8 cellular contexts compared by ENCODE assay signal in the genomic region with DNA sequence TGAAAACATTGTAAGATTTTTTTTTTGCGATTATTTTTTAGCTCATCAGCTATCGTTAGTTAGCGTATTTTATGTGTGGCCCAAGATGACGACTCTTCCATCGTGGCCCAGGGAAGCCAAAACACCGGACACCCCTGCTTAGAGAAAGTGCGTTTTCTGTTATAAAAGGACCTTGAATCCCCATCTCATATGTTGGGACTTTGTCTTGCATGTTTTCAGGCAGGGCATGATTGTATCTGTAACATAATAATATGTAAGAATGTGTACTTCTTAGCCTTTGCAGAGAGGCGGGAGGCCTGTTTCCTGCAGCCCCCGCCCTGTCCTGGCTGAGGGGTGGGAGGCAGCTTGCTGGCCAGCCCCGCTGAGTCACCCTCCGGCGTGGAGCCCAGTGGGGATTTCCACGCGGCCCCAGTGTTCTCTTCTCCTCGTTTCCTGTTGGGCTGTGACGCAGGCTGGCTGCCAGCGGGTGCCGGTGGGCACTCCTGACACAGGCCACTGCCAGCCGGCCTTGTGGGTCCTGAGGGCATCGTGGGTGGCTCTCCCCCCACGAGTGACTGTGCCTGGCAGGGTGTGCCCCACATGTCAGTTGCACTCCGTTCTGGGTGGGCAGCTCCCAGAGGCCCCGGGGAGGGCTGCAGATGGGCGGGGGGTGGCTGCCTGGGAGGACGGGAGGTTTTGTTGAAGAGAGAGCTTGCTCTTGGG. TPM values are rescaled to one million over a fixed set of nuclear protein-coding genes. Genes with fewer than 3 reads are reported as not detected.
A peak's percentile ranks its signal among the peaks of the same experiment; 100 is the strongest.
DNase-seq lines count a peak whose midpoint lies in the region; ATAC-seq, FAIRE-seq and TF ChIP-seq lines count a peak whose summit lies in the region.

No MANE protein-coding gene starts in this region.

- H3K36me3 ChIP-seq in GM23338 (ENCODE audit: insufficient read depth), result no peaks in the 10 kb centered on the region

- DNase-seq in C1 segment of cervical spinal cord (lab: John Stamatoyannopoulos, UW) (peak in 13 of 14 donors; percentile 16 to 82 (median 50)), GM23338 (ENCODE audit: low spot score) (no peak), cardiac septum (ENCODE audit: low spot score) (peak; percentile 93), renal cortical epithelial cell (ENCODE audit: low read depth) (peak; percentile 88), urothelium cell line (ENCODE audit: low spot score) (peak; percentile 69), NCI-H1694 treated with DMSO at 0.1 percent for 48 hours (lab: John Stamatoyannopoulos, UW) (no peak)
- DNase-seq in activated naive CD8-positive, alpha-beta T cell treated with anti-CD3 and anti-CD28 coated beads for 36 hours, result peak; percentile 91

- no peak for FAIRE-seq in urothelium cell line (lab: Jason Lieb, UNC)

- no peaks in the 10 kb centered on the region for H3K27me3 ChIP-seq in GM23338 (ENCODE audit: insufficient read depth)

- H3K4me3 ChIP-seq in GM23338, result no peak overlapping the region

- no peaks in the 10 kb centered on the region; the same call in 2 of the 3 replicates for H3K36me3 Mint-ChIP-seq in GM23338 (ENCODE audit: low read depth)
- peaks cover 12% of the 10 kb centered on the region for H3K36me3 Mint-ChIP-seq in activated naive CD8-positive, alpha-beta T cell treated with anti-CD3 and anti-CD28 coated beads for 36 hours

- no peaks in the 10 kb centered on the region for H3K9me2 ChIP-seq in GM23338 (ENCODE audit: insufficient read depth)

- no peaks in the 10 kb centered on the region for H4K20me1 ChIP-seq in GM23338 (replicated peaks; ENCODE audit: insufficient read depth)

- no peak overlapping the region for H2AFZ ChIP-seq in GM23338

- no peak overlapping the region for H3K4me3 Mint-ChIP-seq in GM23338
- H3K4me3 Mint-ChIP-seq in activated naive CD8-positive, alpha-beta T cell treated with anti-CD3 and anti-CD28 coated beads for 36 hours, result peak overlapping the region; percentile 71

- H3K27ac Mint-ChIP-seq in GM23338, result peak overlapping the region; percentile 61
- peak overlapping the region; percentile 96 for H3K27ac Mint-ChIP-seq in activated naive CD8-positive, alpha-beta T cell treated with anti-CD3 and anti-CD28 coated beads for 36 hours

- peaks cover 3% of the 10 kb centered on the region for H3K79me2 ChIP-seq in GM23338 (replicated peaks; ENCODE audit: insufficient read depth)

- H3K27ac ChIP-seq in GM23338 (ENCODE audit: low read depth), result no peak overlapping the region

- peaks cover 20% of the 10 kb centered on the region for H3K4me1 Mint-ChIP-seq in GM23338
- peaks cover 66% of the 10 kb centered on the region for H3K4me1 Mint-ChIP-seq in activated naive CD8-positive, alpha-beta T cell treated with anti-CD3 and anti-CD28 coated beads for 36 hours

- no peak for TF ChIP-seq CTCF in GM23338 (conservative IDR thresholded peaks at IDR 0.05; ENCODE audit: low read depth in 2 of 2)

- H3K4me1 ChIP-seq in GM23338 (ENCODE audit: insufficient read depth), result 0 out of 2 replicates have a peak, but pooled peaks cover 9% of the 10 kb centered on the region

- H3K27me3 Mint-ChIP-seq in GM23338 (ENCODE audit: insufficient read depth, low read depth, poor library complexity), result no peaks in the 10 kb centered on the region
- no peaks in the 10 kb centered on the region for H3K27me3 Mint-ChIP-seq in activated naive CD8-positive, alpha-beta T cell treated with anti-CD3 and anti-CD28 coated beads for 36 hours

- H3K4me2 ChIP-seq in GM23338, result no peak overlapping the region

- ATAC-seq in GM23338, result peak; percentile 68
- peak; percentile 54 for ATAC-seq in SK-N-SH treated with all-trans-retinoic acid at 6 μM for 48 hours

- H3F3A ChIP-seq in GM23338 (replicated peaks; ENCODE audit: low read depth), result no peaks in the 10 kb centered on the region

- H3K9me3 Mint-ChIP-seq in GM23338, result no peaks in the 10 kb centered on the region
- no peaks in the 10 kb centered on the region for H3K9me3 Mint-ChIP-seq in activated naive CD8-positive, alpha-beta T cell treated with anti-CD3 and anti-CD28 coated beads for 36 hours

- intact Hi-C loops in cardiac septum (cut with DNase I), result loop anchor here (2.0 kb wide), 1 partner anchor 26 kb away; no protein-coding TSS in a partner anchor

TF ChIP-seq in GM23338, 12 proteins besides CTCF, POLR2A, EP300 and RAD21 (continues in another document):
- TF ChIP-seq EZH2 (IDR thresholded peaks at IDR 0.05; ENCODE audit: low read depth, unreplicated experiment), result no peak
- TF ChIP-seq POLR2AphosphoS5 (IDR thresholded peaks at IDR 0.05; ENCODE audit: low read depth), result no peak
- no peak for TF ChIP-seq CREB1 (CRISPR knock-in tag; IDR thresholded peaks at IDR 0.05; ENCODE audit: low read depth)
- no peak for TF ChIP-seq EZH2phosphoT487 (IDR thresholded peaks at IDR 0.05; ENCODE audit: unreplicated experiment)

TF ChIP-seq in SK-N-SH treated with all-trans-retinoic acid at 6 μM for 48 hours, 23 proteins besides CTCF, POLR2A, EP300 and RAD21:
- TF ChIP-seq ZC3H10 (CRISPR knock-in tag; IDR thresholded peaks at IDR 0.05), result 0 out of 2 replicates have a peak, but pooled peaks have one; percentile 33
- TF ChIP-seq TCF4 (CRISPR knock-in tag; IDR thresholded peaks at IDR 0.05; ENCODE audit: borderline replicate concordance), result no peak
- peak; percentile 60; the same call in 1 of the 2 replicates for TF ChIP-seq CSDC2 (CRISPR knock-in tag; IDR thresholded peaks at IDR 0.05)
- TF ChIP-seq RARB (CRISPR knock-in tag; IDR thresholded peaks at IDR 0.05), result 0 out of 2 replicates have a peak, but pooled peaks have one; percentile 32
- TF ChIP-seq ZFP30 (CRISPR knock-in tag; IDR thresholded peaks at IDR 0.05), result no peak
- peak; percentile 10; the same call in 1 of the 2 replicates for TF ChIP-seq OSR1 (CRISPR knock-in tag; IDR thresholded peaks at IDR 0.05)
- peak; percentile 54 for TF ChIP-seq ISL1 (CRISPR knock-in tag; IDR thresholded peaks at IDR 0.05)
- TF ChIP-seq ZFP3 (CRISPR knock-in tag; IDR thresholded peaks at IDR 0.05), result peak; percentile 85
- peak; percentile 84 for TF ChIP-seq SNAI2 (CRISPR knock-in tag; IDR thresholded peaks at IDR 0.05)

RNA-seq across cellular contexts. Expression of a gene that starts 55.6 kb away (rescaled TPM):
- 9.0 and 11.6 TPM in 2 replicates for total RNA-seq in GM23338 (2014; rRNA removed; shearing (Covaris generic))
- 3.4 and 4.9 TPM in 2 replicates for polyA plus RNA-seq in GM23338 (2016; fragmentation: Nextera tagmentation; extraction: Ambion mirVana)
- total RNA-seq in activated naive CD8-positive, alpha-beta T cell treated with anti-CD3 and anti-CD28 coated beads for 36 hours, result 10 to 100 TPM; 15.7 to 16.4 TPM
- total RNA-seq in cardiac septum (18.4 TPM), renal cortical epithelial cell (28.8 and 31.4 TPM in 2 replicates)

Comparison
In these comparisons a context has a peak if more than half of its experiments do, and no peak if none do; other contexts are left out.
1. DNase-seq: peak in C1 segment of cervical spinal cord (13 of 14), activated naive CD8-positive, alpha-beta T cell treated with anti-CD3 and anti-CD28 coated beads for 36 hours (single experiment), cardiac septum (single experiment), renal cortical epithelial cell (single experiment) and urothelium cell line (single experiment); none in GM23338 (single experiment) and NCI-H1694 treated with DMSO at 0.1 percent for 48 hours (single experiment).